In the genomic region with DNA sequence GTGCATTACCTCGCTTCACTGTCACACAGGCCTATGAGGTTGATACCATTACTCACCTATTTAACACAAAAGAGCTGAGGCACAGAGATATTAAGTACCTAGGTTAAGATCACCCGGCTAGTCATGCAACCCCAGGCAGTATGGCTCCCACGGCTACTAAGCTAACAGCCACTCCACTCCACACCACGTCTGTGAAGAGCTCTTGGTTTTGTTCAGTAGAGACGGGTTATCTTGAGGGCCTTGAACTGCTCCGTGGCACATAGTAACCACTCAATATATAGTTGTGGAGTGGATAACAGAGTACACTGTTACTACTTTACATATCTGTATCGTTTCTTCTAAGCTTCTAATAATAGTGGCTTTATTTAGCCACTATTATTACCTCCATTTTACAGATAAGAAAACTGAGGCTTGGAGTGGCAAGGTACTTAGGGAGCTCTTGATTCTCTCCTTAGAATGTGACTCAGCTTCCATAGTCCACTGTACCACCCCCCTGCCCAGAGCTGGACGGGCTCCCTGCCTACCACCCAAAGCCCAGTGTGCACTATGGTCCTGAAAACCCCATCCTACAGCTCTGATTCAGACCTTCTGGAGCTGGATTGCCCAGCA, we compare ENCODE assay signal across 8 cellular contexts. TPM values are rescaled to one million over a fixed set of nuclear protein-coding genes. Genes with fewer than 3 reads are reported as not detected.
DNase-seq lines count a peak whose midpoint lies in the region; ATAC-seq and TF ChIP-seq lines count a peak whose summit lies in the region.

No MANE protein-coding gene starts in this region.

- H4K91ac ChIP-seq in H9 (ENCODE audit: insufficient read length, low read depth, low read length) = no peak overlapping the region

- ATAC-seq in gastroesophageal sphincter (no peak), HG03565 (IDR thresholded peaks at IDR 0.05; ENCODE audit: unreplicated experiment) (no peak)

- no peak overlapping the region for H2BK20ac ChIP-seq in H9 (ENCODE audit: low read depth, low read length, poor library complexity, severe bottlenecking)

- no peaks in the 10 kb centered on the region for H3K27me3 Mint-ChIP-seq in H9 (ENCODE audit: low read depth)

- no peaks in the 10 kb centered on the region for H4K20me1 ChIP-seq in H9 (ENCODE audit: control insufficient read depth, insufficient read depth, insufficient read length)

- no peak for TF ChIP-seq EP300 in gastroesophageal sphincter (IDR thresholded peaks at IDR 0.05)

- intact Hi-C loops in head of caudate nucleus (cut with DNase I) = no loop called here

- peak overlapping the region in 1 of 3 experiments; percentile 69; a peak in 1 of 7 replicates for H3K27ac Mint-ChIP-seq in H9

- H2BK15ac ChIP-seq in H9 (ENCODE audit: low read depth, low read length) = no peak overlapping the region

- H3T11ph ChIP-seq in H9 (ENCODE audit: low read length) = no peak overlapping the region

- H2BK12ac ChIP-seq in H9 (ENCODE audit: insufficient read length, low read depth, low read length) = no peak overlapping the region

- no peak overlapping the region for H2BK120ac ChIP-seq in H9 (ENCODE audit: low read depth, low read length, poor library complexity, severe bottlenecking)

- H3K56ac ChIP-seq in H9 (ENCODE audit: insufficient read length, low read depth, low read length) = no peak overlapping the region

- peak overlapping the region; percentile 66 to 67 for H3K4me3 ChIP-seq in gastroesophageal sphincter
- H3K4me3 ChIP-seq in skeletal muscle satellite cell (ENCODE audit: low read length) = peak overlapping the region; percentile 77

- H3K79me2 ChIP-seq in H9 (ENCODE audit: insufficient read depth, low read length) = no peaks in the 10 kb centered on the region; the same call in 1 of the 2 replicates

- no peak overlapping the region for H3K4ac ChIP-seq in H9 (ENCODE audit: low read depth, low read length)

- H3K23me2 ChIP-seq in H9 (ENCODE audit: insufficient read length, low read depth, low read length, poor library complexity, severe bottlenecking) = peaks cover 6% of the 10 kb centered on the region

- no CpG with 5 or more reads among the region's 8 CpGs for WGBS in H9 (ENCODE audit: extremely low coverage, insufficient read length, low lambda C conversion rate)
- 58% methylated on average over 2 to 5 of the region's 8 CpGs for WGBS in gastroesophageal sphincter (ENCODE audit: low coverage in 1 of 2), 2 donors

- no peak overlapping the region for H2AK5ac ChIP-seq in H9 (ENCODE audit: insufficient read length, low read length)

- DNase-seq in H9 = no peak
- DNase-seq in T1000 (lab: John Stamatoyannopoulos, UW) = peak; percentile 46
- DNase-seq in SKM-1 treated with dmso at 0.1 percent for 144 hours (lab: John Stamatoyannopoulos, UW; ENCODE audit: unreplicated experiment) = no peak
- DNase-seq in epidermal melanocyte (ENCODE audit: insufficient read length, low spot score) = no peak
- DNase-seq in head of caudate nucleus = no peak

- H2AFZ ChIP-seq in H9 (ENCODE audit: low read length) = no peak overlapping the region

- H3K27ac ChIP-seq in H9 (ENCODE audit: insufficient read length, low read depth, low read length) (no peak overlapping the region), gastroesophageal sphincter (peak overlapping the region in 3 of 4 donors; percentile 58 to 77 (median 76))

- H4K5ac ChIP-seq in H9 (ENCODE audit: insufficient read length, low read depth, low read length) = no peak overlapping the region

- peak overlapping the region; percentile 77 to 89 for H3K4me3 Mint-ChIP-seq in H9

- H3K9me3 ChIP-seq in H9 (ENCODE audit: control insufficient read depth, low read depth, low read length) = no peaks in the 10 kb centered on the region
- H3K9me3 ChIP-seq in gastroesophageal sphincter = no peaks in the 10 kb centered on the region
- H3K9me3 ChIP-seq in skeletal muscle satellite cell (replicated peaks; ENCODE audit: low read length) = no peaks in the 10 kb centered on the region

- H3K9me3 Mint-ChIP-seq in H9 = no peaks in the 10 kb centered on the region; a peak in 1 of 5 replicates

- H3K4me2 ChIP-seq in H9 (ENCODE audit: insufficient read depth, insufficient read length, low read length) (peak overlapping the region; percentile 50), skeletal muscle satellite cell (ENCODE audit: low read length) (peak overlapping the region; percentile 95)

- H3K36me3 Mint-ChIP-seq in H9 (ENCODE audit: insufficient read depth in 1 of 3, low read depth in 3 of 3) = no peaks in the 10 kb centered on the region

- H3K23ac ChIP-seq in H9 (ENCODE audit: insufficient read length, low read depth, low read length) = no peak overlapping the region

- no peak overlapping the region for H3K9ac ChIP-seq in H9 (ENCODE audit: extremely low read depth, insufficient read length, low read length)
- peak overlapping the region; percentile 75 for H3K9ac ChIP-seq in skeletal muscle satellite cell (ENCODE audit: low read depth, low read length)

- H3K14ac ChIP-seq in H9 (ENCODE audit: insufficient read depth, low read length) = no peak overlapping the region; the same call in 1 of the 2 replicates

- no peaks in the 10 kb centered on the region for H3K27me3 ChIP-seq in H9 (ENCODE audit: insufficient read depth, low read length)
- peaks cover 12% of the 10 kb centered on the region for H3K27me3 ChIP-seq in gastroesophageal sphincter
- no peaks in the 10 kb centered on the region for H3K27me3 ChIP-seq in skeletal muscle satellite cell (ENCODE audit: control insufficient read depth, insufficient read depth, low read length)

- no peak for TF ChIP-seq CTCF in H9 (conservative IDR thresholded peaks at IDR 0.05)
- TF ChIP-seq CTCF in gastroesophageal sphincter (IDR thresholded peaks at IDR 0.05) = no peak

- peaks cover 0 to under 1% of the 10 kb centered on the region in 2 donors for H3K36me3 ChIP-seq in gastroesophageal sphincter
- peaks cover 8% of the 10 kb centered on the region for H3K36me3 ChIP-seq in skeletal muscle satellite cell (ENCODE audit: insufficient read depth, low read length)

- no peak overlapping the region for H2BK5ac ChIP-seq in H9 (ENCODE audit: insufficient read length, low read length)

- H3K79me1 ChIP-seq in H9 (ENCODE audit: insufficient read depth, low read depth, low read length, poor library complexity, severe bottlenecking) = no peaks in the 10 kb centered on the region

- H3K18ac ChIP-seq in H9 (ENCODE audit: insufficient read length, low read depth, low read length) = no peak overlapping the region

- peaks cover 7 to 19% of the 10 kb centered on the region in 2 experiments for H3K4me1 Mint-ChIP-seq in H9

- no peak for TF ChIP-seq POLR2A in gastroesophageal sphincter (IDR thresholded peaks at IDR 0.05)

- H3K4me1 ChIP-seq in H9 (ENCODE audit: insufficient read depth, low read length) = no peaks in the 10 kb centered on the region; the same call in 1 of the 2 replicates
- peaks cover 0 to 15% (median 8%) of the 10 kb centered on the region in 3 donors for H3K4me1 ChIP-seq in gastroesophageal sphincter
- peaks cover 10% of the 10 kb centered on the region for H3K4me1 ChIP-seq in skeletal muscle satellite cell (ENCODE audit: control insufficient read depth, insufficient read depth, low read length)

- no peak overlapping the region for H4K8ac ChIP-seq in H9 (replicated peaks; ENCODE audit: insufficient read length, low read depth, low read length)

RNA-seq across cellular contexts. Expression of a gene that starts 1.0 kb away (rescaled TPM):
- total RNA-seq in H9 (2021) (15.5 and 15.8 TPM in 2 replicates), gastroesophageal sphincter (1 to 10 TPM in 1 of 4 donors, under 1 TPM in 3; 0.77 to 4.8 (median 0.86) TPM)
- 0.25 and 0.44 TPM in 2 replicates for total RNA-seq in skeletal muscle satellite cell (2012; rRNA removed)
